8 cellular contexts compared by ENCODE assay signal in the genomic region with DNA sequence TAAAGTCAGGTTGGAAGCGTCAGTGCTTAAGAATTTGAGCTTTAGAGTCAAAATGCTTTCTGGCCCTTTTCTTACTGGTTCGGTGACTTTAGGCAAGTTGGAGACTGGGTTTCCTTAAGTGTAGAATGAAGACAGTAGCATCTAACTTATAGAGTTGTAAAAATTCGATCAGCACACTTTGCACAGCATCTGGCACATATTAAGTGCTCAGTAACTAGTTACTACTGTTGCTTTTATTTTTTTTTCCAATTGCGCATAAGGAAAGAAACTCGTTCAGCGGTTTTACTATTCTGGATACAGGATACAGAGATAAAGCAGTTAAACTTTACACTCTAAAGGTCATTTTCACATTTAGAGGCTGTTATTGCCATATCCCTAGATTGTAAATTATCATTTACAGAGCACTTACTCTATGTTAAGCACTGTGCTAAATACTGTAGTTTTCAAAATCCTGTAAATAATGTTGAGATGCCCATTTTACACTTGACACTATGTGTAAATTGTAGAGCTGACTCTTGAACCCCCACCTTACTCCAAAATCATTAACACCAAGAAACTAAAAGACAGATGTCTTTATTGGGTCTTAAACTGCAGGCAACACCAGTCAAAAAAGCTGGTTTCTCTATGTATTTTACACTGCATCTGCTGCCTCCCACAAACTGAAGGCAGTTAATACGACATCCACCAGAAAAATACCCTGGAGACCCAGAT. TPM values are rescaled to one million over a fixed set of nuclear protein-coding genes. Genes with fewer than 3 reads are reported as not detected.
DNase-seq lines count a peak whose midpoint lies in the region; ATAC-seq and TF ChIP-seq lines count a peak whose summit lies in the region.

No MANE protein-coding gene starts in this region.

- H4K5ac ChIP-seq in H9 (ENCODE audit: insufficient read length, low read depth, low read length) = no peak overlapping the region

- H3K9ac ChIP-seq in H9 (ENCODE audit: extremely low read depth, insufficient read length, low read length) = peak overlapping the region; percentile 87
- peak overlapping the region; percentile 98 for H3K9ac ChIP-seq in skeletal muscle satellite cell (ENCODE audit: low read depth, low read length)

- no peak overlapping the region for H3T11ph ChIP-seq in H9 (ENCODE audit: low read length)

- H3K4me3 Mint-ChIP-seq in H9 = peak overlapping the region; percentile 93 to 97

- no peak overlapping the region for H3K14ac ChIP-seq in H9 (ENCODE audit: insufficient read depth, low read length)

- H3K4ac ChIP-seq in H9 (ENCODE audit: low read depth, low read length) = no peak overlapping the region

- H3K36me3 ChIP-seq in WERI-Rb-1 (peaks cover 51% of the 10 kb centered on the region), skeletal muscle satellite cell (ENCODE audit: insufficient read depth, low read length) (peaks cover 57% of the 10 kb centered on the region)

- no peak overlapping the region for H4K8ac ChIP-seq in H9 (replicated peaks; ENCODE audit: insufficient read length, low read depth, low read length)

- H3K27me3 ChIP-seq in H9 (ENCODE audit: insufficient read depth, low read length) = no peaks in the 10 kb centered on the region
- no peaks in the 10 kb centered on the region for H3K27me3 ChIP-seq in WERI-Rb-1 (ENCODE audit: insufficient read depth, low read depth, severe bottlenecking)
- no peaks in the 10 kb centered on the region for H3K27me3 ChIP-seq in foreskin keratinocyte
- H3K27me3 ChIP-seq in skeletal muscle satellite cell (ENCODE audit: control insufficient read depth, insufficient read depth, low read length) = no peaks in the 10 kb centered on the region

- H2BK12ac ChIP-seq in H9 (ENCODE audit: insufficient read length, low read depth, low read length) = no peak overlapping the region

- peak overlapping the region; percentile 86 to 99 (median 97) for H3K27ac Mint-ChIP-seq in H9

- H3K27me3 Mint-ChIP-seq in H9 (ENCODE audit: low read depth) = peaks cover 2% of the 10 kb centered on the region; the same call in 1 of the 2 replicates

- H3K4me3 ChIP-seq in WERI-Rb-1 (ENCODE audit: low read depth, low read length) (peak overlapping the region; percentile 90), skeletal muscle satellite cell (ENCODE audit: low read length) (peak overlapping the region; percentile 95)

- no peaks in the 10 kb centered on the region for H3K9me3 ChIP-seq in H9 (ENCODE audit: control insufficient read depth, low read depth, low read length)
- H3K9me3 ChIP-seq in WERI-Rb-1 (ENCODE audit: severe bottlenecking) = no peaks in the 10 kb centered on the region
- H3K9me3 ChIP-seq in skeletal muscle satellite cell (replicated peaks; ENCODE audit: low read length) = no peaks in the 10 kb centered on the region

- no peaks in the 10 kb centered on the region for H3K79me1 ChIP-seq in H9 (ENCODE audit: insufficient read depth, low read depth, low read length, poor library complexity, severe bottlenecking)

- no peaks in the 10 kb centered on the region for H3K9me3 Mint-ChIP-seq in H9

- TF ChIP-seq CTCF in H9 (conservative IDR thresholded peaks at IDR 0.05) = no peak
- no peak for TF ChIP-seq CTCF in WERI-Rb-1 (IDR thresholded peaks at IDR 0.05; ENCODE audit: low read depth, low read length)
- no peak for TF ChIP-seq CTCF in foreskin keratinocyte (conservative IDR thresholded peaks at IDR 0.05)

- H3K4me1 Mint-ChIP-seq in H9 = peaks cover 17 to 18% of the 10 kb centered on the region in 2 experiments

- no peak overlapping the region for H2BK120ac ChIP-seq in H9 (ENCODE audit: low read depth, low read length, poor library complexity, severe bottlenecking)

- H3K4me1 ChIP-seq in H9 (ENCODE audit: insufficient read depth, low read length) (no peaks in the 10 kb centered on the region), foreskin keratinocyte (peaks cover 12% of the 10 kb centered on the region), skeletal muscle satellite cell (ENCODE audit: control insufficient read depth, insufficient read depth, low read length) (peaks cover 34% of the 10 kb centered on the region)

- H2AFZ ChIP-seq in H9 (ENCODE audit: low read length) = no peak overlapping the region

- H3K23me2 ChIP-seq in H9 (ENCODE audit: insufficient read length, low read depth, low read length, poor library complexity, severe bottlenecking) = peaks cover 8% of the 10 kb centered on the region

- peaks cover 14 to 48% (median 34%) of the 10 kb centered on the region in 3 experiments; a peak in 6 of 7 replicates for H3K36me3 Mint-ChIP-seq in H9 (ENCODE audit: insufficient read depth in 1 of 3, low read depth in 3 of 3)

- H2BK5ac ChIP-seq in H9 (ENCODE audit: insufficient read length, low read length) = no peak overlapping the region

- no peak overlapping the region for H2BK15ac ChIP-seq in H9 (ENCODE audit: low read depth, low read length)

- ATAC-seq in foreskin keratinocyte (no peak), GM19395 (IDR thresholded peaks at IDR 0.05; ENCODE audit: unreplicated experiment) (no peak), GM21529 (IDR thresholded peaks at IDR 0.05; ENCODE audit: unreplicated experiment) (no peak)

- WGBS in H9 (ENCODE audit: extremely low coverage, insufficient read length, low lambda C conversion rate) = no CpG with 5 or more reads among the region's 7 CpGs

- H3K23ac ChIP-seq in H9 (ENCODE audit: insufficient read length, low read depth, low read length) = no peak overlapping the region

- H3K27ac ChIP-seq in H9 (ENCODE audit: insufficient read length, low read depth, low read length) = no peak overlapping the region
- peak overlapping the region; percentile 82 for H3K27ac ChIP-seq in WERI-Rb-1
- H3K27ac ChIP-seq in foreskin keratinocyte = peak overlapping the region; percentile 64

- no peak overlapping the region for H3K18ac ChIP-seq in H9 (ENCODE audit: insufficient read length, low read depth, low read length)

- H4K91ac ChIP-seq in H9 (ENCODE audit: insufficient read length, low read depth, low read length) = no peak overlapping the region

- H2AK5ac ChIP-seq in H9 (ENCODE audit: insufficient read length, low read length) = no peak overlapping the region

- no peaks in the 10 kb centered on the region for H4K20me1 ChIP-seq in H9 (ENCODE audit: control insufficient read depth, insufficient read depth, insufficient read length)

- H3K4me2 ChIP-seq in H9 (ENCODE audit: insufficient read depth, insufficient read length, low read length) = peak overlapping the region; percentile 94
- peak overlapping the region; percentile 96 for H3K4me2 ChIP-seq in skeletal muscle satellite cell (ENCODE audit: low read length)

- no peaks in the 10 kb centered on the region for H3K79me2 ChIP-seq in H9 (ENCODE audit: insufficient read depth, low read length)

- no peak for DNase-seq in H9
- no peak for DNase-seq in WERI-Rb-1
- no peak for DNase-seq in foreskin keratinocyte
- no peak for DNase-seq in SW 1271 (lab: John Stamatoyannopoulos, UW)
- DNase-seq in NCI-H1105 (lab: John Stamatoyannopoulos, UW) = no peak

- no peak overlapping the region for H3K56ac ChIP-seq in H9 (ENCODE audit: insufficient read length, low read depth, low read length)

- no peak overlapping the region for H2BK20ac ChIP-seq in H9 (ENCODE audit: low read depth, low read length, poor library complexity, severe bottlenecking)

RNA-seq across cellular contexts. Expression of gene ROMO1, which starts 0.9 kb away (rescaled TPM):
- total RNA-seq in H9 (2021) = 204 and 207 TPM in 2 replicates
- total RNA-seq in foreskin keratinocyte = 271 and 286 TPM in 2 replicates
- 402 and 478 TPM in 2 replicates for polyA plus RNA-seq in foreskin keratinocyte
- 171 and 228 TPM in 2 replicates for total RNA-seq in skeletal muscle satellite cell (2012; rRNA removed)

RNA-seq across cellular contexts. Expression of gene NFS1, which starts 0.9 kb away (rescaled TPM):
- total RNA-seq in H9 (2021) (24.4 and 26.6 TPM in 2 replicates), foreskin keratinocyte (33.0 and 35.7 TPM in 2 replicates)
- 27.5 and 30.0 TPM in 2 replicates for polyA plus RNA-seq in foreskin keratinocyte
- total RNA-seq in skeletal muscle satellite cell (2012; rRNA removed) = 20.5 and 32.2 TPM in 2 replicates

RNA-seq across cellular contexts. Expression of gene CPNE1, which starts 35.4 kb away (rescaled TPM):
- total RNA-seq in H9 (2021) (152 and 155 TPM in 2 replicates), foreskin keratinocyte (129 and 163 TPM in 2 replicates)
- 153 and 183 TPM in 2 replicates for polyA plus RNA-seq in foreskin keratinocyte
- 104 and 109 TPM in 2 replicates for total RNA-seq in skeletal muscle satellite cell (2012; rRNA removed)

RNA-seq across cellular contexts. Expression of gene RBM12, which starts 35.4 kb away (rescaled TPM):
- total RNA-seq in H9 (2021) (260 TPM in 2 replicates), foreskin keratinocyte (62.7 and 62.8 TPM in 2 replicates)
- polyA plus RNA-seq in foreskin keratinocyte = 15.0 and 17.3 TPM in 2 replicates
- total RNA-seq in skeletal muscle satellite cell (2012; rRNA removed) = 43.9 and 49.4 TPM in 2 replicates

RNA-seq across cellular contexts. Expression of gene RBM39, which starts 42.0 kb away (rescaled TPM):
- total RNA-seq in H9 (2021) (335 and 347 TPM in 2 replicates), foreskin keratinocyte (156 and 159 TPM in 2 replicates)
- polyA plus RNA-seq in foreskin keratinocyte = 95.2 and 109 TPM in 2 replicates
- 181 and 214 TPM in 2 replicates for total RNA-seq in skeletal muscle satellite cell (2012; rRNA removed)
